In the genomic region with DNA sequence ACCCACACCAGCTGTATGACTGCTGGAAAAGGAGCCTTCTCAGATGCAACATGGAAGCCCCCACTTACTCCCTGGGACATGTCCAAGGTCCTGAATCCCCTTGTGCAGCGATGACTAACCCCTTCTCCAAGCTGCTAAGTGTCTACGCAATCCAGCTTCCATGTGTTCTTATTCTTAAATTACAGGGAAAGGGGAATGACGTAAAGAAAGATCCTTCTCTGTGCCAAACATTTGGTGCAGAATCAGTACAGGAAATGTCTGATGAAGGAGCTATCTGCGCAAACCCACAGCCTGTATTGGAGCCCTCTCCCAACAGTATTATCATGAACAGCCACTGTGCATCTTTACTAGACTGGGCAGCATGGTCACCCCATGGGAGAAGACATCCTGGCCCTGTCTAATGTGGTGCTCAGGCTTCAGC, we compare ENCODE assay signal across 11 cellular contexts.
DNase-seq lines count a peak whose midpoint lies in the region; ATAC-seq and TF ChIP-seq lines count a peak whose summit lies in the region.
"Had no signal": no experiment of that assay in that cellular context is flagged by ENCODE, and none has a peak within 500 bp of the region (broad histone marks: within the 10 kb centered on the region; RNA-seq: fewer than 3 reads in every experiment).

No MANE protein-coding gene starts in this region.

- peak; percentile 56 for DNase-seq in EH (ENCODE audit: low read depth)
- peak; percentile 81 for DNase-seq in fibroblast of pulmonary artery (ENCODE audit: low read depth)
- peak; percentile 13 for DNase-seq in nephron progenitor cell
- DNase-seq in T1000 (lab: John Stamatoyannopoulos, UW): no peak
- DNase-seq in COR-L47 (lab: John Stamatoyannopoulos, UW): no peak
- DNase-seq in T-cell: no peak
- DNase-seq: activated CD4-positive, CD25-positive, alpha-beta regulatory T cell; NCI-H2029 treated with DMSO at 0.1 percent for 48 hours had no signal

- H3K27ac Mint-ChIP-seq in nephron progenitor cell (no peak overlapping the region), T-cell (no peak overlapping the region)
- H3K27ac Mint-ChIP-seq: memory B cell had no signal

- CTCF ChIA-PET in T-cell (lab: Charles Lee): no interaction called here

- H3K4me3 Mint-ChIP-seq in nephron progenitor cell: no peak overlapping the region
- H3K4me3 Mint-ChIP-seq in T-cell: no peak overlapping the region
- H3K4me3 Mint-ChIP-seq: memory B cell had no signal

- TF ChIP-seq CTCF in fibroblast of pulmonary artery (IDR thresholded peaks at IDR 0.05; ENCODE audit: low read length, missing control alignments) (no peak), nephron progenitor cell (IDR thresholded peaks at IDR 0.05) (no peak)

- no peak overlapping the region for H3K4me3 ChIP-seq in fibroblast of pulmonary artery (replicated peaks; ENCODE audit: low read depth, low read length)

- H3K36me3 Mint-ChIP-seq in nephron progenitor cell (ENCODE audit: low read depth) (no peaks in the 10 kb centered on the region), T-cell (peaks cover 11% of the 10 kb centered on the region)

- POLR2A ChIA-PET in T-cell (lab: Charles Lee): no interaction called here

- ATAC-seq in HG03135 (IDR thresholded peaks at IDR 0.05; ENCODE audit: unreplicated experiment) (no peak), T-cell (replicated peaks in 1 of 4) (no peak)

- no peaks in the 10 kb centered on the region for H3K9me3 Mint-ChIP-seq in nephron progenitor cell
- H3K9me3 Mint-ChIP-seq in T-cell: peaks cover 0 to 2% (median 0%) of the 10 kb centered on the region in 3 donors

- H3K27me3 Mint-ChIP-seq in nephron progenitor cell (ENCODE audit: low read depth, poor library complexity) (no peaks in the 10 kb centered on the region), T-cell (no peaks in the 10 kb centered on the region)

- H3K4me1 Mint-ChIP-seq in nephron progenitor cell (no peaks in the 10 kb centered on the region), T-cell (no peaks in the 10 kb centered on the region)
- H3K4me1 Mint-ChIP-seq: memory B cell had no signal

TF ChIP-seq in PFSK-1, 5 proteins besides CTCF, POLR2A, EP300 and RAD21:
- no peak for TF ChIP-seq FOXP2 (optimal IDR thresholded peaks at IDR 0.05; ENCODE audit: borderline replicate concordance, extremely low read depth, extremely low read length, insufficient read depth)
- TF ChIP-seq, protein P1, sequence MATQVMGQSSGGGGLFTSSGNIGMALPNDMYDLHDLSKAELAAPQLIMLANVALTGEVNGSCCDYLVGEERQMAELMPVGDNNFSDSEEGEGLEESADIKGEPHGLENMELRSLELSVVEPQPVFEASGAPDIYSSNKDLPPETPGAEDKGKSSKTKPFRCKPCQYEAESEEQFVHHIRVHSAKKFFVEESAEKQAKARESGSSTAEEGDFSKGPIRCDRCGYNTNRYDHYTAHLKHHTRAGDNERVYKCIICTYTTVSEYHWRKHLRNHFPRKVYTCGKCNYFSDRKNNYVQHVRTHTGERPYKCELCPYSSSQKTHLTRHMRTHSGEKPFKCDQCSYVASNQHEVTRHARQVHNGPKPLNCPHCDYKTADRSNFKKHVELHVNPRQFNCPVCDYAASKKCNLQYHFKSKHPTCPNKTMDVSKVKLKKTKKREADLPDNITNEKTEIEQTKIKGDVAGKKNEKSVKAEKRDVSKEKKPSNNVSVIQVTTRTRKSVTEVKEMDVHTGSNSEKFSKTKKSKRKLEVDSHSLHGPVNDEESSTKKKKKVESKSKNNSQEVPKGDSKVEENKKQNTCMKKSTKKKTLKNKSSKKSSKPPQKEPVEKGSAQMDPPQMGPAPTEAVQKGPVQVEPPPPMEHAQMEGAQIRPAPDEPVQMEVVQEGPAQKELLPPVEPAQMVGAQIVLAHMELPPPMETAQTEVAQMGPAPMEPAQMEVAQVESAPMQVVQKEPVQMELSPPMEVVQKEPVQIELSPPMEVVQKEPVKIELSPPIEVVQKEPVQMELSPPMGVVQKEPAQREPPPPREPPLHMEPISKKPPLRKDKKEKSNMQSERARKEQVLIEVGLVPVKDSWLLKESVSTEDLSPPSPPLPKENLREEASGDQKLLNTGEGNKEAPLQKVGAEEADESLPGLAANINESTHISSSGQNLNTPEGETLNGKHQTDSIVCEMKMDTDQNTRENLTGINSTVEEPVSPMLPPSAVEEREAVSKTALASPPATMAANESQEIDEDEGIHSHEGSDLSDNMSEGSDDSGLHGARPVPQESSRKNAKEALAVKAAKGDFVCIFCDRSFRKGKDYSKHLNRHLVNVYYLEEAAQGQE (IDR thresholded peaks at IDR 0.05; ENCODE audit: insufficient read depth in 1 of 2, low read depth in 2 of 2, low read length in 2 of 2): peak; percentile 78 to 91

Comparison
In these comparisons a context has a peak if more than half of its experiments do, and no peak if none do; other contexts are left out.
1. DNase-seq: peak in EH (single experiment), fibroblast of pulmonary artery (single experiment) and nephron progenitor cell (single experiment); none in T1000 (single experiment), COR-L47 (single experiment) and T-cell (0 of 34).